In the genomic region with DNA sequence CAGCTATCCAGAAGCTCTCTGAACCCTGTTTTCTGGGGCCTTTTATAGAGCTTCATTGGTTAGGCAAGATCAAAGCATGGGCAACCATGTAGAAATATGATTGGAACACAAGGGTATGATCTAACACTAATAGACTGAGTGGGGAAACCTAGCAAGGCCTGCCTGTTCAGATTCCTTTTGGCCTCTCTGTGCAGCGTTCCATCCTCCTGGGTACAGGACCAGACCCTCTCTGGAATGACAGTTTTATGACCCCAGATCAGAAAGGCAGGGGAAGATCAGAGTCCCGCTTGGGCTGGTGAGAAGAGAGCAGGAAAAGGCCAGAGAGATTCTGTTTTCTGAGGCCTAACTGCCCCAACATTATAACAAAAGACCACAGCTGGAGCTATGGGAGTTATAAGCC, we compare ENCODE assay signal across 41 cellular contexts. TPM values are rescaled to one million over a fixed set of nuclear protein-coding genes. Genes with fewer than 3 reads are reported as not detected.
"Had no signal": no experiment of that assay in that cellular context is flagged by ENCODE, and none has a peak within 500 bp of the region (broad histone marks: within the 10 kb centered on the region; RNA-seq: fewer than 3 reads in every experiment).

No MANE protein-coding gene starts in this region.

- H3K27ac ChIP-seq: ascending aorta, KMS-11, Peyer's patch, VCaP had no signal

- H3K4me1 Mint-ChIP-seq: activated naive CD8-positive, alpha-beta T cell treated with anti-CD3 and anti-CD28 coated beads, Interleukin-2, amount 10 ng/mL, durations not matched to agents 7 days and 5 days; activated T-helper 17 cell treated with anti-CD3 and anti-CD28 coated beads, Interleukin-2, amount 50 U/mL, for 72 hours had no signal

- H3K27me3 ChIP-seq: ascending aorta, Peyer's patch had no signal

- H3K9me3 Mint-ChIP-seq: activated B cell treated with CpG ODN at 0.5 μM for 24 hours; activated CD4-positive, alpha-beta memory T cell treated with anti-CD3 and anti-CD28 coated beads, Interleukin-2, amount 10 ng/mL, durations not matched to agents 7 days and 5 days; activated naive CD4-positive, alpha-beta T cell treated with anti-CD3 and anti-CD28 coated beads, Interleukin-2, amount 50 U/mL, for 24 hours; activated naive CD8-positive, alpha-beta T cell treated with anti-CD3 and anti-CD28 coated beads, Interleukin-2, amount 10 ng/mL, durations not matched to agents 7 days and 5 days; activated T-cell treated with anti-CD3 and anti-CD28 coated beads, Interleukin-2, amount 50 U/mL, for 72 hours; activated T-helper 17 cell treated with anti-CD3 and anti-CD28 coated beads, Interleukin-2, amount 50 U/mL, for 72 hours; IgD-negative memory B cell; T-cell had no signal

- H3K27ac Mint-ChIP-seq: activated B cell treated with CpG ODN at 0.5 μM for 24 hours; activated CD4-positive, alpha-beta memory T cell treated with anti-CD3 and anti-CD28 coated beads, Interleukin-2, amount 10 ng/mL, durations not matched to agents 7 days and 5 days; activated CD8-positive, alpha-beta memory T cell treated with anti-CD3 and anti-CD28 coated beads, Interleukin-2, amount 10 ng/mL, durations not matched to agents 7 days and 5 days; activated naive CD4-positive, alpha-beta T cell treated with anti-CD3 and anti-CD28 coated beads, Interleukin-2, amount 50 U/mL, for 24 hours; activated naive CD8-positive, alpha-beta T cell treated with anti-CD3 and anti-CD28 coated beads, Interleukin-2, amount 10 ng/mL, durations not matched to agents 7 days and 5 days; activated T-cell treated with anti-CD3 and anti-CD28 coated beads, Interleukin-2, amount 50 U/mL, for 72 hours; activated T-helper 17 cell treated with anti-CD3 and anti-CD28 coated beads, Interleukin-2, amount 50 U/mL, for 72 hours; IgD-negative memory B cell; T-cell; T-helper 17 cell had no signal

- H3K36me3 ChIP-seq: ascending aorta, Peyer's patch had no signal

- H3K4me1 ChIP-seq: ascending aorta had no signal

- H3K4me2 ChIP-seq: KMS-11 had no signal

- H3K9ac ChIP-seq: KMS-11 had no signal

- H3K36me3 Mint-ChIP-seq: activated CD8-positive, alpha-beta memory T cell treated with anti-CD3 and anti-CD28 coated beads, Interleukin-2, amount 10 ng/mL, durations not matched to agents 7 days and 5 days; activated naive CD4-positive, alpha-beta T cell treated with anti-CD3 and anti-CD28 coated beads, Interleukin-2, amount 50 U/mL, for 24 hours; activated naive CD8-positive, alpha-beta T cell treated with anti-CD3 and anti-CD28 coated beads, Interleukin-2, amount 10 ng/mL, durations not matched to agents 7 days and 5 days; IgD-negative memory B cell; T-cell had no signal

- ATAC-seq: activated CD8-positive, alpha-beta memory T cell treated with anti-CD3 and anti-CD28 coated beads, Interleukin-2, amount 10 ng/mL, durations not matched to agents 7 days and 5 days; activated T-cell treated with anti-CD3 and anti-CD28 coated beads, Interleukin-2, amount 50 U/mL, for 72 hours; activated T-helper 17 cell treated with anti-CD3 and anti-CD28 coated beads, Interleukin-2, amount 50 U/mL, for 72 hours; PC-3; SK-N-SH treated with all-trans-retinoic acid at 6 μM for 48 hours; T-cell; T-helper 17 cell had no signal

- DNase-seq: activated B cell treated with CpG ODN at 0.5 μM for 24 hours; activated CD4-positive, alpha-beta memory T cell treated with anti-CD3 and anti-CD28 coated beads, Interleukin-2, amount 10 ng/mL, durations not matched to agents 7 days and 5 days; activated CD4-positive, alpha-beta T cell treated with anti-CD3 and anti-CD28 coated beads for 4 hours; activated CD4-positive, alpha-beta T cell treated with anti-CD3 and anti-CD28 coated beads, Interleukin-2, amount 50 U/mL, for 1 hour; activated CD4-positive, CD25-positive, alpha-beta regulatory T cell treated with anti-CD3 and anti-CD28 coated beads, Interleukin-2, amount 50 U/mL, for 72 hours; activated CD8-positive, alpha-beta memory T cell treated with anti-CD3 and anti-CD28 coated beads for 24 hours; activated CD8-positive, alpha-beta memory T cell treated with anti-CD3 and anti-CD28 coated beads, Interleukin-2, amount 10 ng/mL, durations not matched to agents 7 days and 5 days; activated effector memory CD4-positive, alpha-beta T cell treated with anti-CD3 and anti-CD28 coated beads, Interleukin-2, amount 50 U/mL, for 16 hours; activated naive CD4-positive, alpha-beta T cell; activated naive CD8-positive, alpha-beta T cell treated with anti-CD3 and anti-CD28 coated beads, Interleukin-2, amount 10 ng/mL, durations not matched to agents 7 days and 5 days; activated T-cell treated with anti-CD3 and anti-CD28 coated beads, Interleukin-2, amount 50 U/mL, for 1 hour; activated T-cell treated with anti-CD3 and anti-CD28 coated beads, Interleukin-2, amount 50 U/mL, for 72 hours; amygdala; MM.1S; MV-4-11; NCI-H1092; NCI-H146; NCI-H187; NCI-H2029 treated with DMSO at 0.1 percent for 48 hours; NCI-H2107; NCI-H2171; NCI-H510A; NCI-H526; NCI-H748 treated with DMSO at 0.1 percent for 48 hours; NK-92 treated with Interleukin-12 subunit alpha and Interleukin-12 subunit beta, amount 100 ng/mL, for 24 hours; PC-3; Peyer's patch; RPMI8226; SHP77 treated with DMSO at 0.1 percent for 48 hours; T-cell; T-helper 17 cell had no signal

- H3K9me3 ChIP-seq: ascending aorta, Peyer's patch had no signal

- H3K4me3 Mint-ChIP-seq: activated B cell treated with CpG ODN at 0.5 μM for 24 hours; activated CD4-positive, alpha-beta memory T cell treated with anti-CD3 and anti-CD28 coated beads, Interleukin-2, amount 10 ng/mL, durations not matched to agents 7 days and 5 days; activated CD8-positive, alpha-beta memory T cell treated with anti-CD3 and anti-CD28 coated beads, Interleukin-2, amount 10 ng/mL, durations not matched to agents 7 days and 5 days; activated naive CD4-positive, alpha-beta T cell treated with anti-CD3 and anti-CD28 coated beads, Interleukin-2, amount 50 U/mL, for 24 hours; activated naive CD8-positive, alpha-beta T cell treated with anti-CD3 and anti-CD28 coated beads, Interleukin-2, amount 10 ng/mL, durations not matched to agents 7 days and 5 days; activated T-cell treated with anti-CD3 and anti-CD28 coated beads, Interleukin-2, amount 50 U/mL, for 72 hours; activated T-helper 17 cell treated with anti-CD3 and anti-CD28 coated beads, Interleukin-2, amount 50 U/mL, for 72 hours; IgD-negative memory B cell; T-cell; T-helper 17 cell had no signal

- H3K4me3 ChIP-seq: ascending aorta, Peyer's patch had no signal

RNA-seq across cellular contexts. Expression of gene VWA5A, which starts 36.7 kb away (rescaled TPM):
- total RNA-seq: PC-3 had no signal

RNA-seq across cellular contexts. Expression of gene OR10G7, which starts 37.5 kb away (rescaled TPM):
- total RNA-seq: activated B cell treated with CpG ODN at 0.5 μM for 24 hours; activated CD4-positive, alpha-beta memory T cell treated with anti-CD3 and anti-CD28 coated beads, Interleukin-2, amount 10 ng/mL, durations not matched to agents 7 days and 5 days; activated CD8-positive, alpha-beta memory T cell treated with anti-CD3 and anti-CD28 coated beads, Interleukin-2, amount 10 ng/mL, durations not matched to agents 7 days and 5 days; activated naive CD8-positive, alpha-beta T cell treated with anti-CD3 and anti-CD28 coated beads, Interleukin-2, amount 10 ng/mL, durations not matched to agents 7 days and 5 days; activated T-cell treated with anti-CD3 and anti-CD28 coated beads, Interleukin-2, amount 50 U/mL, for 72 hours; activated T-helper 17 cell treated with anti-CD3 and anti-CD28 coated beads, Interleukin-2, amount 50 U/mL, for 72 hours; ascending aorta; LHCN-M2; PC-3; Peyer's patch; SK-MEL-5; T-cell; T-helper 17 cell had no signal
- polyA plus RNA-seq: adipose tissue, IgD-negative memory B cell had no signal

RNA-seq across cellular contexts. Expression of gene OR10G8, which starts 52.0 kb away (rescaled TPM):
- total RNA-seq: activated B cell treated with CpG ODN at 0.5 μM for 24 hours; activated CD4-positive, alpha-beta memory T cell treated with anti-CD3 and anti-CD28 coated beads, Interleukin-2, amount 10 ng/mL, durations not matched to agents 7 days and 5 days; activated CD8-positive, alpha-beta memory T cell treated with anti-CD3 and anti-CD28 coated beads, Interleukin-2, amount 10 ng/mL, durations not matched to agents 7 days and 5 days; activated naive CD8-positive, alpha-beta T cell treated with anti-CD3 and anti-CD28 coated beads, Interleukin-2, amount 10 ng/mL, durations not matched to agents 7 days and 5 days; activated T-cell treated with anti-CD3 and anti-CD28 coated beads, Interleukin-2, amount 50 U/mL, for 72 hours; activated T-helper 17 cell treated with anti-CD3 and anti-CD28 coated beads, Interleukin-2, amount 50 U/mL, for 72 hours; ascending aorta; LHCN-M2; PC-3; Peyer's patch; SK-MEL-5; T-cell; T-helper 17 cell had no signal
- polyA plus RNA-seq: adipose tissue, IgD-negative memory B cell had no signal

RNA-seq across cellular contexts. Expression of gene OR10G9, which starts 55.8 kb away (rescaled TPM):
- total RNA-seq: activated B cell treated with CpG ODN at 0.5 μM for 24 hours; activated CD4-positive, alpha-beta memory T cell treated with anti-CD3 and anti-CD28 coated beads, Interleukin-2, amount 10 ng/mL, durations not matched to agents 7 days and 5 days; activated CD8-positive, alpha-beta memory T cell treated with anti-CD3 and anti-CD28 coated beads, Interleukin-2, amount 10 ng/mL, durations not matched to agents 7 days and 5 days; activated naive CD8-positive, alpha-beta T cell treated with anti-CD3 and anti-CD28 coated beads, Interleukin-2, amount 10 ng/mL, durations not matched to agents 7 days and 5 days; activated T-cell treated with anti-CD3 and anti-CD28 coated beads, Interleukin-2, amount 50 U/mL, for 72 hours; activated T-helper 17 cell treated with anti-CD3 and anti-CD28 coated beads, Interleukin-2, amount 50 U/mL, for 72 hours; ascending aorta; LHCN-M2; PC-3; Peyer's patch; SK-MEL-5; T-cell; T-helper 17 cell had no signal
- polyA plus RNA-seq: adipose tissue, IgD-negative memory B cell had no signal
